1 cellular context compared by ENCODE assay signal in the genomic region with DNA sequence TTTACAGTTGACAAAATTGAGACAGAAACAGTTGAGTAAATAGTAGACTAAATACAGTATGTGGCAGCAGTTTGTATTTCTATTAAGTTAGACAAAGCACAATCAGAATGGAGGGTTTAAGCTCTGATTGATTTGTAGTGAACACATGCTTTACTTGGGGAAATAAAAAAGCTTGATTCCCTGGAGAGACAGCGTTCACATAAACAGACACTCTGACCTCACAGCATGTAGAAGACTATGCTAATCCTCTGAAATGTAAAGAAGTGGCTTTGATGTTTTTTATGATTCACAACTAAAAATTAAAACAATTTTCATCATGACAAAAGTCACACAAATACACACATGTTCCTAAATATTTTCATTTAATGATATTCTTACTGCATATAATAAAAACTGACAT.
A peak's percentile ranks its signal among the peaks of the same experiment; 100 is the strongest.
TF ChIP-seq lines count a peak whose summit lies in the region.

No MANE protein-coding gene starts in this region.

TF ChIP-seq in HEK293, 187 proteins besides CTCF, POLR2A, EP300 and RAD21 (continued from another document):
- TF ChIP-seq, protein P1, sequence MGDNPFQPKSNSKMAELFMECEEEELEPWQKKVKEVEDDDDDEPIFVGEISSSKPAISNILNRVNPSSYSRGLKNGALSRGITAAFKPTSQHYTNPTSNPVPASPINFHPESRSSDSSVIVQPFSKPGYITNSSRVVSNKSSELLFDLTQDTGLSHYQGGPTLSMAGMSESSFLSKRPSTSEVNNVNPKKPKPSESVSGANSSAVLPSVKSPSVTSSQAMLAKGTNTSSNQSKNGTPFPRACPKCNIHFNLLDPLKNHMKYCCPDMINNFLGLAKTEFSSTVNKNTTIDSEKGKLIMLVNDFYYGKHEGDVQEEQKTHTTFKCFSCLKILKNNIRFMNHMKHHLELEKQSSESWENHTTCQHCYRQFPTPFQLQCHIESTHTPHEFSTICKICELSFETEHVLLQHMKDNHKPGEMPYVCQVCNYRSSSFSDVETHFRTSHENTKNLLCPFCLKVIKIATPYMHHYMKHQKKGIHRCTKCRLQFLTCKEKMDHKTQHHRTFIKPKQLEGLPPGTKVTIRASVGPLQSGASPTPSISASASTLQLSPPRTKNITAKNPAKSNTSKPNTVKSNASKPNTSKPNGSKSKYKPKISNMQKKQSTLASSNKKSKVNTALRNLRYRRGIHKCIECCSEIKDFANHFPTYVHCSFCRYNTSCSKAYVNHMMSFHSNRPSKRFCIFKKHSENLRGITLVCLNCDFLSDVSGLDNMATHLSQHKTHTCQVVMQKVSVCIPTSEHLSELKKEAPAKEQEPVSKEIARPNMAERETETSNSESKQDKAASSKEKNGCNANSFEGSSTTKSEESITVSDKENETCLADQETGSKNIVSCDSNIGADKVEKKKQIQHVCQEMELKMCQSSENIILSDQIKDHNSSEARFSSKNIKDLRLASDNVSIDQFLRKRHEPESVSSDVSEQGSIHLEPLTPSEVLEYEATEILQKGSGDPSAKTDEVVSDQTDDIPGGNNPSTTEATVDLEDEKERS (tag by site-specific recombination; IDR thresholded peaks at IDR 0.05), result no peak
- TF ChIP-seq ZNF664 (tag by site-specific recombination; IDR thresholded peaks at IDR 0.05) (0 out of 2 replicates have a peak, but pooled peaks have one; percentile 9), TCF7L2 (IDR thresholded peaks at IDR 0.05; ENCODE audit: borderline replicate concordance, low read depth, low read length) (peak; percentile 87), ZXDB (tag by site-specific recombination; IDR thresholded peaks at IDR 0.05) (no peak), ZNF658 (tag by site-specific recombination; IDR thresholded peaks at IDR 0.05) (no peak), ZNF843 (tag by site-specific recombination; IDR thresholded peaks at IDR 0.05) (peak; percentile 68), HOXA7 (CRISPR knock-in tag; IDR thresholded peaks at IDR 0.05; ENCODE audit: borderline replicate concordance) (no peak)
- TF ChIP-seq, protein P2, sequence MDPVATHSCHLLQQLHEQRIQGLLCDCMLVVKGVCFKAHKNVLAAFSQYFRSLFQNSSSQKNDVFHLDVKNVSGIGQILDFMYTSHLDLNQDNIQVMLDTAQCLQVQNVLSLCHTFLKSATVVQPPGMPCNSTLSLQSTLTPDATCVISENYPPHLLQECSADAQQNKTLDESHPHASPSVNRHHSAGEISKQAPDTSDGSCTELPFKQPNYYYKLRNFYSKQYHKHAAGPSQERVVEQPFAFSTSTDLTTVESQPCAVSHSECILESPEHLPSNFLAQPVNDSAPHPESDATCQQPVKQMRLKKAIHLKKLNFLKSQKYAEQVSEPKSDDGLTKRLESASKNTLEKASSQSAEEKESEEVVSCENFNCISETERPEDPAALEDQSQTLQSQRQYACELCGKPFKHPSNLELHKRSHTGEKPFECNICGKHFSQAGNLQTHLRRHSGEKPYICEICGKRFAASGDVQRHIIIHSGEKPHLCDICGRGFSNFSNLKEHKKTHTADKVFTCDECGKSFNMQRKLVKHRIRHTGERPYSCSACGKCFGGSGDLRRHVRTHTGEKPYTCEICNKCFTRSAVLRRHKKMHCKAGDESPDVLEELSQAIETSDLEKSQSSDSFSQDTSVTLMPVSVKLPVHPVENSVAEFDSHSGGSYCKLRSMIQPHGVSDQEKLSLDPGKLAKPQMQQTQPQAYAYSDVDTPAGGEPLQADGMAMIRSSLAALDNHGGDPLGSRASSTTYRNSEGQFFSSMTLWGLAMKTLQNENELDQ (tag by site-specific recombination; IDR thresholded peaks at IDR 0.05; ENCODE audit: low read depth), result no peak
